11 cellular contexts compared by ENCODE assay signal in genomic region chr5:16888694-16889124, GRCh38. TPM values are rescaled to one million over a fixed set of nuclear protein-coding genes. Genes with fewer than 3 reads are reported as not detected.
DNase-seq lines count a peak whose midpoint lies in the region; ATAC-seq and TF ChIP-seq lines count a peak whose summit lies in the region.
"Had no signal": no experiment of that assay in that cellular context is flagged by ENCODE, and none has a peak within 500 bp of the region (broad histone marks: within the 10 kb centered on the region; RNA-seq: fewer than 3 reads in every experiment).

No MANE protein-coding gene starts in this region.

- no peak for ATAC-seq in HG02938 (IDR thresholded peaks at IDR 0.05; ENCODE audit: unreplicated experiment)
- ATAC-seq: activated CD8-positive, alpha-beta memory T cell treated with anti-CD3 and anti-CD28 coated beads, Interleukin-2, amount 10 ng/mL, durations not matched to agents 7 days and 5 days had no signal

- TF ChIP-seq CTCF in chondrocyte (IDR thresholded peaks at IDR 0.05) (no peak), osteocyte (IDR thresholded peaks at IDR 0.05) (no peak)

- H3K4me3 Mint-ChIP-seq in chondrocyte (ENCODE audit: unreplicated experiment) (no peak overlapping the region), osteocyte (ENCODE audit: unreplicated experiment) (peak overlapping the region; percentile 35)
- H3K4me3 Mint-ChIP-seq: activated CD8-positive, alpha-beta memory T cell treated with anti-CD3 and anti-CD28 coated beads, Interleukin-2, amount 10 ng/mL, durations not matched to agents 7 days and 5 days had no signal

- H3K4me1 Mint-ChIP-seq in chondrocyte (ENCODE audit: low read depth), result peaks cover 80% of the 10 kb centered on the region
- H3K4me1 Mint-ChIP-seq in osteocyte (ENCODE audit: unreplicated experiment), result peaks cover 88% of the 10 kb centered on the region
- H3K4me1 Mint-ChIP-seq: activated CD8-positive, alpha-beta memory T cell treated with anti-CD3 and anti-CD28 coated beads, Interleukin-2, amount 10 ng/mL, durations not matched to agents 7 days and 5 days had no signal

- DNase-seq in DMS53 (lab: John Stamatoyannopoulos, UW) (peak; percentile 69), NCI-H226 (peak; percentile 89), chondrocyte (ENCODE audit: low spot score) (no peak), osteocyte (ENCODE audit: extremely low spot score, unreplicated experiment) (no peak), activated gamma-delta T cell treated with Interleukin-2 at 50 U/mL for 16 hours (no peak), SKM-1 treated with dmso at 0.1 percent for 144 hours (lab: John Stamatoyannopoulos, UW; ENCODE audit: unreplicated experiment) (no peak)
- DNase-seq in stimulated activated CD4-positive, alpha-beta T cell treated with anti-CD3 and anti-CD28 coated beads, Interleukin-12 subunit alpha, Interleukin-12 subunit beta, amount 100 ng/mL, for 4 hours, result no peak
- DNase-seq: activated CD8-positive, alpha-beta memory T cell treated with anti-CD3 and anti-CD28 coated beads, Interleukin-2, amount 10 ng/mL, durations not matched to agents 7 days and 5 days; adrenal gland; NCI-H1105 had no signal

- H3K27me3 Mint-ChIP-seq in chondrocyte (ENCODE audit: low read depth) (no peaks in the 10 kb centered on the region), osteocyte (ENCODE audit: unreplicated experiment) (no peaks in the 10 kb centered on the region)
- H3K27me3 Mint-ChIP-seq: activated CD8-positive, alpha-beta memory T cell treated with anti-CD3 and anti-CD28 coated beads, Interleukin-2, amount 10 ng/mL, durations not matched to agents 7 days and 5 days had no signal

- H3K9me3 Mint-ChIP-seq in chondrocyte (ENCODE audit: low read depth), result no peaks in the 10 kb centered on the region
- no peaks in the 10 kb centered on the region for H3K9me3 Mint-ChIP-seq in osteocyte (ENCODE audit: unreplicated experiment)

- H3K36me3 Mint-ChIP-seq in chondrocyte (ENCODE audit: low read depth) (no peaks in the 10 kb centered on the region), osteocyte (ENCODE audit: unreplicated experiment) (peaks cover 2% of the 10 kb centered on the region)
- H3K36me3 Mint-ChIP-seq: activated CD8-positive, alpha-beta memory T cell treated with anti-CD3 and anti-CD28 coated beads, Interleukin-2, amount 10 ng/mL, durations not matched to agents 7 days and 5 days had no signal

- peak overlapping the region; percentile 95 for H3K27ac Mint-ChIP-seq in chondrocyte (ENCODE audit: unreplicated experiment)
- peak overlapping the region; percentile 96 for H3K27ac Mint-ChIP-seq in osteocyte (ENCODE audit: unreplicated experiment)
- H3K27ac Mint-ChIP-seq: activated CD8-positive, alpha-beta memory T cell treated with anti-CD3 and anti-CD28 coated beads, Interleukin-2, amount 10 ng/mL, durations not matched to agents 7 days and 5 days had no signal

RNA-seq across cellular contexts. Expression of gene MYO10, which starts 47.4 kb away (rescaled TPM):
- total RNA-seq in chondrocyte (51.9 to 55.4 TPM (median 54.5 TPM) in 3 replicates), osteocyte (87.8 and 89.5 TPM in 2 replicates)
- total RNA-seq: activated CD8-positive, alpha-beta memory T cell treated with anti-CD3 and anti-CD28 coated beads, Interleukin-2, amount 10 ng/mL, durations not matched to agents 7 days and 5 days had no signal

Comparison
In these comparisons a context has a peak if more than half of its experiments do, and no peak if none do; other contexts are left out.
1. DNase-seq: peak in DMS53 (single experiment) and NCI-H226 (single experiment); none in chondrocyte (single experiment), osteocyte (single experiment), activated gamma-delta T cell treated with Interleukin-2 at 50 U/mL for 16 hours (single experiment), SKM-1 treated with dmso at 0.1 percent for 144 hours (single experiment) and stimulated activated CD4-positive, alpha-beta T cell treated with anti-CD3 and anti-CD28 coated beads, Interleukin-12 subunit alpha, Interleukin-12 subunit beta, amount 100 ng/mL, for 4 hours (single experiment).